10 cellular contexts compared by ENCODE assay signal in genomic region chr2:197237720-197238370, GRCh38.
DNase-seq lines count a peak whose midpoint lies in the region; ATAC-seq, FAIRE-seq and TF ChIP-seq lines count a peak whose summit lies in the region.
"Had no signal": no experiment of that assay in that cellular context is flagged by ENCODE, and none has a peak within 500 bp of the region (broad histone marks: within the 10 kb centered on the region; RNA-seq: fewer than 3 reads in every experiment).

No MANE protein-coding gene starts in this region.

- TF ChIP-seq POLR2A in GM12891 (IDR thresholded peaks at IDR 0.05; ENCODE audit: low read depth, low read length) = no peak

- DNase-seq in GM12891 (ENCODE audit: insufficient read length, low spot score) (no peak), GM20000 (ENCODE audit: low spot score) (peak; percentile 18), foreskin melanocyte (peak; percentile 95), NCI-H2227 (lab: John Stamatoyannopoulos, UW; ENCODE audit: unreplicated experiment) (no peak), ACHN (no peak)
- DNase-seq: heart right ventricle had no signal

- no peak for TF ChIP-seq CTCF in GM20000 (IDR thresholded peaks at IDR 0.05; ENCODE audit: extremely low read depth, missing control alignments)

- FAIRE-seq in GM12891 (lab: Jason Lieb, UNC) = peak; percentile 84
- FAIRE-seq: colon had no signal

- in situ Hi-C loops in ACHN (cut with HindIII; ENCODE audit: low pct_ligation_motif_present, low pct_unique_long_range_greater_than_20kb, low sequenced_read_pairs) = no loop called here

- ATAC-seq in HG03442 (IDR thresholded peaks at IDR 0.05; ENCODE audit: unreplicated experiment) = peak; percentile 63
- no peak for ATAC-seq in GM19397 (IDR thresholded peaks at IDR 0.05; ENCODE audit: unreplicated experiment)
- ATAC-seq in HG02759 (IDR thresholded peaks at IDR 0.05; ENCODE audit: unreplicated experiment) = no peak
- ATAC-seq: heart right ventricle had no signal

TF ChIP-seq in GM12891, 5 proteins besides CTCF, POLR2A, EP300 and RAD21:
- TF ChIP-seq SPI1 (IDR thresholded peaks at IDR 0.05; ENCODE audit: low read depth, low read length) (no peak), TAF1 (IDR thresholded peaks at IDR 0.05; ENCODE audit: low read depth, low read length) (no peak), POLR2AphosphoS5 (IDR thresholded peaks at IDR 0.05; ENCODE audit: low read depth, low read length) (no peak), POU2F2 (IDR thresholded peaks at IDR 0.05; ENCODE audit: low read depth, low read length) (no peak), PAX5 (IDR thresholded peaks at IDR 0.05; ENCODE audit: insufficient read depth, low read length, severe bottlenecking) (no peak)
TF ChIP-seq in GM12891: peak in this region for 0.

Comparison
In these comparisons a context has a peak if more than half of its experiments do, and no peak if none do; other contexts are left out.
1. DNase-seq: peak in GM20000 (single experiment) and foreskin melanocyte (single experiment); none in GM12891 (single experiment), NCI-H2227 (single experiment) and ACHN (single experiment).